29 cellular contexts compared by ENCODE assay signal in genomic region chr19:50197348-50197747, GRCh38. TPM values are rescaled to one million over a fixed set of nuclear protein-coding genes. Genes with fewer than 3 reads are reported as not detected.
DNase-seq lines count a peak whose midpoint lies in the region; ATAC-seq and TF ChIP-seq lines count a peak whose summit lies in the region.
"Had no signal": no experiment of that assay in that cellular context is flagged by ENCODE, and none has a peak within 500 bp of the region (broad histone marks: within the 10 kb centered on the region; RNA-seq: fewer than 3 reads in every experiment).

No MANE protein-coding gene starts in this region.

- H3K27ac Mint-ChIP-seq in WTC11 (no peak overlapping the region), chondrocyte (ENCODE audit: unreplicated experiment) (no peak overlapping the region)
- no peak overlapping the region for H3K27ac Mint-ChIP-seq in activated naive CD4-positive, alpha-beta T cell treated with anti-CD3 and anti-CD28 coated beads, Interleukin-2, amount 50 U/mL, for 72 hours
- H3K27ac Mint-ChIP-seq: CD14-positive monocyte; CD4-positive, alpha-beta memory T cell; CD4-positive, CD25-positive, alpha-beta regulatory T cell; CD8-positive, alpha-beta memory T cell had no signal

- CTCF ChIA-PET in HEK293 (lab: Yijun Ruan, JAX) (interaction anchor here (0.7 kb wide), 1 partner anchor 16 kb away, joined by 4 read pairs; no protein-coding TSS in a partner anchor), WTC11 (lab: Charles Lee) (interaction anchor here (1.3 kb wide), 1 partner anchor 160 kb away, joined by 4 read pairs; no protein-coding TSS in a partner anchor)

- no peak overlapping the region for H3K27ac ChIP-seq in HEK293 (ENCODE audit: extremely low read depth, low read depth, low read length)
- H3K27ac ChIP-seq: BLaER1 had no signal

- peaks cover 47% of the 10 kb centered on the region for H3K27me3 Mint-ChIP-seq in WTC11 (ENCODE audit: low read depth)
- peaks cover 20% of the 10 kb centered on the region for H3K27me3 Mint-ChIP-seq in chondrocyte (ENCODE audit: low read depth)

- POLR2A ChIA-PET in HEK293 (lab: Yijun Ruan, JAX): no interaction called here
- POLR2A ChIA-PET in WTC11 (lab: Charles Lee): no interaction called here

- H3K36me3 ChIP-seq in HEK293 (ENCODE audit: control insufficient read depth in 2 of 2, insufficient read depth in 1 of 2, low read length in 2 of 2): no peaks in the 10 kb centered on the region
- H3K36me3 ChIP-seq: BE2C, BLaER1 had no signal

- no peaks in the 10 kb centered on the region for H3K9me3 ChIP-seq in HEK293 (ENCODE audit: control insufficient read depth, insufficient read depth, low read depth, low read length)
- H3K9me3 ChIP-seq: BE2C, BLaER1 had no signal

- H3K4me1 Mint-ChIP-seq in WTC11: peaks cover 3% of the 10 kb centered on the region; the same call in 1 of the 2 replicates
- H3K4me1 Mint-ChIP-seq in chondrocyte (ENCODE audit: low read depth): peaks cover 8% of the 10 kb centered on the region
- H3K4me1 Mint-ChIP-seq: CD14-positive monocyte; CD8-positive, alpha-beta memory T cell had no signal

- peaks cover 4% of the 10 kb centered on the region; the same call in 1 of the 2 replicates for H3K4me1 ChIP-seq in HEK293 (ENCODE audit: control insufficient read depth, insufficient read depth, low read length)
- H3K4me1 ChIP-seq: BE2C had no signal

- H3K4me3 Mint-ChIP-seq in WTC11: no peak overlapping the region
- no peak overlapping the region for H3K4me3 Mint-ChIP-seq in chondrocyte (ENCODE audit: unreplicated experiment)
- H3K4me3 Mint-ChIP-seq: CD14-positive monocyte; CD4-positive, alpha-beta memory T cell; CD4-positive, CD25-positive, alpha-beta regulatory T cell; CD8-positive, alpha-beta memory T cell had no signal

- H3K4me3 ChIP-seq in HEK293 (ENCODE audit: low read depth, low read length): no peak overlapping the region
- H3K4me3 ChIP-seq: BLaER1, GM12878 had no signal

- ATAC-seq in WTC11: no peak
- no peak for ATAC-seq in activated naive CD4-positive, alpha-beta T cell treated with anti-CD3 and anti-CD28 coated beads, Interleukin-2, amount 50 U/mL, for 72 hours
- no peak for ATAC-seq in GM19452 (IDR thresholded peaks at IDR 0.05; ENCODE audit: unreplicated experiment)
- ATAC-seq: GM12878 had no signal

- TF ChIP-seq CTCF in HEK293 (tag by site-specific recombination; IDR thresholded peaks at IDR 0.05) (no peak), WTC11 (IDR thresholded peaks at IDR 0.05) (no peak), chondrocyte (IDR thresholded peaks at IDR 0.05) (no peak)

- no peaks in the 10 kb centered on the region for H3K9me3 Mint-ChIP-seq in WTC11
- H3K9me3 Mint-ChIP-seq in chondrocyte (ENCODE audit: low read depth): no peaks in the 10 kb centered on the region
- H3K9me3 Mint-ChIP-seq in activated naive CD4-positive, alpha-beta T cell treated with anti-CD3 and anti-CD28 coated beads, Interleukin-2, amount 50 U/mL, for 72 hours: no peaks in the 10 kb centered on the region

- H3K36me3 Mint-ChIP-seq in WTC11: no peaks in the 10 kb centered on the region
- H3K36me3 Mint-ChIP-seq in chondrocyte (ENCODE audit: low read depth): no peaks in the 10 kb centered on the region
- H3K36me3 Mint-ChIP-seq in activated naive CD4-positive, alpha-beta T cell treated with anti-CD3 and anti-CD28 coated beads, Interleukin-2, amount 50 U/mL, for 72 hours: peaks cover 0 to 8% of the 10 kb centered on the region in 2 donors
- H3K36me3 Mint-ChIP-seq: CD14-positive monocyte had no signal

- DNase-seq in MV-4-11 (lab: John Stamatoyannopoulos, UW) (peak; percentile 30), WTC11 (ENCODE audit: low spot score) (no peak), chondrocyte (ENCODE audit: low spot score) (peak; percentile 8), GM19240 (ENCODE audit: insufficient read length, low spot score) (no peak), NCI-H748 (lab: John Stamatoyannopoulos, UW; ENCODE audit: unreplicated experiment) (no peak)
- no peak for DNase-seq in activated naive CD4-positive, alpha-beta T cell treated with anti-CD3 and anti-CD28 coated beads, Interleukin-2, amount 50 U/mL, for 72 hours (ENCODE audit: low spot score in 2 of 2)
- DNase-seq: 8988T; ACHN; BE2C; C1 segment of cervical spinal cord; CD4-positive, alpha-beta memory T cell; CD4-positive, CD25-positive, alpha-beta regulatory T cell; CD8-positive, alpha-beta memory T cell; COR-L47; DMS 273 treated with DMSO at 0.1 percent for 48 hours; DMS153; DMS53; DMS79; DND-41; EL; GDM1 had no signal

TF ChIP-seq in HEK293, 187 proteins besides CTCF, POLR2A, EP300 and RAD21 (continues in another document):
- TF ChIP-seq ZNF280D (tag by site-specific recombination; IDR thresholded peaks at IDR 0.05) (peak; percentile 54; the same call in 1 of the 2 replicates), ZNF623 (tag by site-specific recombination; IDR thresholded peaks at IDR 0.05) (peak; percentile 98)

TF ChIP-seq in WTC11, 78 proteins besides CTCF, POLR2A, EP300 and RAD21:
- peak; percentile 43; the same call in 1 of the 2 replicates for TF ChIP-seq GTF2I (CRISPR knock-in tag; conservative IDR thresholded peaks at IDR 0.05)
- TF ChIP-seq ZMAT4 (CRISPR knock-in tag; IDR thresholded peaks at IDR 0.05): no peak
- no peak for TF ChIP-seq ZNF416 (CRISPR knock-in tag; IDR thresholded peaks at IDR 0.05)

RNA-seq across cellular contexts. Expression of gene MYH14, which starts 6.1 kb away (rescaled TPM):
- total RNA-seq in WTC11 (2021) (25.8 to 33.5 TPM (median 31.2 TPM) in 3 replicates), chondrocyte (0.68 to 10.2 TPM (median 8.6 TPM) in 3 replicates)
- not detected for total RNA-seq in activated naive CD4-positive, alpha-beta T cell treated with anti-CD3 and anti-CD28 coated beads, Interleukin-2, amount 50 U/mL, for 72 hours
- total RNA-seq: CD4-positive, alpha-beta memory T cell; CD4-positive, CD25-positive, alpha-beta regulatory T cell; CD8-positive, alpha-beta memory T cell had no signal

RNA-seq across cellular contexts. Expression of gene IZUMO2, which starts 34.3 kb away (rescaled TPM):
- 1.0 to 3.5 TPM (median 2.4 TPM) in 3 replicates for total RNA-seq in WTC11 (2021)
- total RNA-seq in chondrocyte: not detected in 3 replicates
- not detected for total RNA-seq in activated naive CD4-positive, alpha-beta T cell treated with anti-CD3 and anti-CD28 coated beads, Interleukin-2, amount 50 U/mL, for 72 hours
- total RNA-seq: A673; CD4-positive, alpha-beta memory T cell; CD4-positive, CD25-positive, alpha-beta regulatory T cell; CD8-positive, alpha-beta memory T cell; Daoy; G401; GM12878 had no signal

Comparison
In these comparisons a context has a peak if more than half of its experiments do, and no peak if none do; other contexts are left out.
1. DNase-seq: peak in MV-4-11 (single experiment) and chondrocyte (single experiment); none in WTC11 (single experiment), activated naive CD4-positive, alpha-beta T cell treated with anti-CD3 and anti-CD28 coated beads, Interleukin-2, amount 50 U/mL, for 72 hours (0 of 2), GM19240 (single experiment) and NCI-H748 (single experiment).